In the genomic region with DNA sequence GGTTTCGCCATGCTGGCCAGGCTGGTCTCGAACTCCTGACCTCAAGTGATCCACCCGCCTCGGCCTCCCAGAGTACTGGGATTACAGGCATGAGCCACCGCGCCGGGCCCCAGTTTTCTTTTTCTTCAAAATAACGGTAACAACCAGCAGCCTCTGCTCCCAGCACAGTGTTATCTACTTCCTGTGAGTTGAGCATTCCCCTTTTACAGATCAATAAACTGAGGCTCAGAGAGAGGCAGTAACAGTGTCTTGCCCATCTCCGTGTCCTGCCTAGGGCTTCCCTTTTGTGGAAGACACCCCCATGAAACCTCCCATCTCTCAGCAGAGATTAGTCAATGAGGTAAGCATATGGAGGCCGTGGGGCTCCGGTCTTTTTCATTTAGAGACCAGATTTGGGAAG, we compare ENCODE assay signal across 34 cellular contexts. TPM values are rescaled to one million over a fixed set of nuclear protein-coding genes. Genes with fewer than 3 reads are reported as not detected.
"Had no signal": no experiment of that assay in that cellular context is flagged by ENCODE, and none has a peak within 500 bp of the region (broad histone marks: within the 10 kb centered on the region; RNA-seq: fewer than 3 reads in every experiment).

No MANE protein-coding gene starts in this region.

- H3K9me3 ChIP-seq: neutrophil, ovary, psoas muscle, spleen, suprapubic skin, testis, tibial artery, transverse colon, upper lobe of left lung, vagina had no signal

- H3K36me3 ChIP-seq: neutrophil, ovary, spleen, suprapubic skin, tibial artery, transverse colon, upper lobe of left lung, vagina had no signal

- H3K4me1 ChIP-seq: parathyroid adenoma, psoas muscle, suprapubic skin, testis, tibial artery, transverse colon, upper lobe of left lung, vagina had no signal

- H3K27ac ChIP-seq: neutrophil, ovary, parathyroid adenoma, psoas muscle, skin epidermis, spleen, suprapubic skin, testis, tibial artery, transverse colon, upper lobe of left lung, vagina had no signal

- FAIRE-seq: urothelium cell line had no signal

- H3K79me2 ChIP-seq: parathyroid adenoma had no signal

- H3K27me3 ChIP-seq: ovary, testis, transverse colon, upper lobe of left lung, vagina had no signal

- H2AFZ ChIP-seq: parathyroid adenoma had no signal

- H3K9ac ChIP-seq: parathyroid adenoma had no signal

- H3K4me2 ChIP-seq: smooth muscle cell had no signal

- H3K4me3 ChIP-seq: ovary, psoas muscle, skin epidermis, smooth muscle cell, spleen, suprapubic skin, testis, tibial artery, transverse colon, upper lobe of left lung, vagina had no signal

- ATAC-seq: naive thymus-derived CD8-positive, alpha-beta T cell; psoas muscle; right cardiac atrium; sciatic nerve; stimulated activated memory B cell treated with anti-CD40 and anti-IgM and Interleukin-4, amounts not matched to agents 10 μg/mL and 1 μg/mL and 100 μg/mL, for 72 hours; stimulated activated naive CD8-positive, alpha-beta T cell treated with anti-CD3 and anti-CD28 coated beads, Interleukin-15, amount 100 ng/mL, for 72 hours; stimulated activated naive CD8-positive, alpha-beta T cell treated with anti-CD3 and anti-CD28 coated beads, Interleukin-15, Interleukin-2, amounts not matched to agents 100 U/mL and 50 U/mL, for 24 hours had no signal

- DNase-seq: naive B cell; naive thymus-derived CD8-positive, alpha-beta T cell; nephron progenitor cell; nucleus accumbens; ovary; psoas muscle; right cardiac atrium; spleen; stimulated activated CD4-positive, alpha-beta T cell treated with anti-CD3 and anti-CD28 coated beads, Interleukin-12 subunit alpha, Interleukin-12 subunit beta, amount 100 ng/mL, for 4 hours; stimulated activated CD4-positive, alpha-beta T cell treated with anti-CD3 and anti-CD28 coated beads, Interleukin-1b, Interleukin-23, amount 100 ng/mL, for 48 hours; stimulated activated CD4-positive, alpha-beta T cell treated with anti-CD3 and anti-CD28 coated beads, Interleukin-4, amount 100 ng/mL, for 1 hour; stimulated activated CD4-positive, alpha-beta T cell treated with anti-CD3 and anti-CD28 coated beads, Interleukin-4, amount 100 ng/mL, for 4 hours; stimulated activated CD8-positive, alpha-beta memory T cell treated with anti-CD3 and anti-CD28 coated beads, Interleukin-4, amount 100 ng/mL, for 48 hours; stimulated activated naive CD4-positive, alpha-beta T cell; stimulated activated naive CD8-positive, alpha-beta T cell treated with anti-CD3 and anti-CD28 coated beads, Interleukin-15, amount 100 ng/mL, for 72 hours; stimulated activated naive CD8-positive, alpha-beta T cell treated with anti-CD3 and anti-CD28 coated beads, Interleukin-15, Interleukin-2, amounts not matched to agents 100 U/mL and 50 U/mL, for 24 hours; substantia nigra; testis; tibial artery; transverse colon; upper lobe of left lung had no signal

RNA-seq across cellular contexts. Expression of a gene that starts 29.6 kb away (rescaled TPM):
- total RNA-seq: naive thymus-derived CD8-positive, alpha-beta T cell; neural crest cell; omental fat pad; progenitor cell of endocrine pancreas; psoas muscle; renal cortical epithelial cell; right cardiac atrium; smooth muscle cell; spleen; suprapubic skin; transverse colon; vagina had no signal
- polyA plus RNA-seq: naive thymus-derived CD8-positive, alpha-beta T cell; ovary; right cardiac atrium; smooth muscle cell had no signal
